18 cellular contexts compared by ENCODE assay signal in the genomic region with DNA sequence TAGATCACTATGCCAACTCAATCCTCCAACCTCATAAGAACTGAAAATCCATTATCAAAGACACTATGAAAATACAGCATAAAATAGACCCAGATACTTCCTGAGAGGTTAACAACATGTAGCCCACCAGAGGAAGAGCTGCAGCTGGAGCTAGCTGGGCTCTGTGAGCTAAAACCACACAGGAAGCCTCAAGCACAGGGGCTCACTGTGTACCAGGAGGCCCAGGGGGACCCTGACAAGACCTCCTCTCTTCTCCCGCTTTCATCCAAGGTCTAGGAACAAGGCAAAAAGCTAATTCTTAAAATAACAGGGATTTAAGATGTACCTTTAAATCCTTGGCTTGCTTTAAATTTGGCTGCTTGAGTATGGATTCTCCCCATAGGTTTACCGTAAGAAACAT. TPM values are rescaled to one million over a fixed set of nuclear protein-coding genes. Genes with fewer than 3 reads are reported as not detected.
DNase-seq lines count a peak whose midpoint lies in the region; ATAC-seq, FAIRE-seq and TF ChIP-seq lines count a peak whose summit lies in the region.
"Had no signal": no experiment of that assay in that cellular context is flagged by ENCODE, and none has a peak within 500 bp of the region (broad histone marks: within the 10 kb centered on the region; RNA-seq: fewer than 3 reads in every experiment).

No MANE protein-coding gene starts in this region.

- H3K36me3 ChIP-seq in right lobe of liver: no peaks in the 10 kb centered on the region
- no peaks in the 10 kb centered on the region for H3K36me3 ChIP-seq in HepG2 (replicated peaks in 1 of 2; ENCODE audit: control insufficient read depth in 1 of 2, insufficient read depth in 2 of 2, low read length in 2 of 2)
- no peaks in the 10 kb centered on the region for H3K36me3 ChIP-seq in mucosa of descending colon (ENCODE audit: low read depth)
- H3K36me3 ChIP-seq in psoas muscle (ENCODE audit: insufficient read depth in 1 of 2, low read depth in 1 of 2): no peaks in the 10 kb centered on the region

- H3K4me1 Mint-ChIP-seq in activated CD8-positive, alpha-beta memory T cell treated with anti-CD3 and anti-CD28 coated beads, Interleukin-2, amount 10 ng/mL, durations not matched to agents 7 days and 5 days: peaks cover 50% of the 10 kb centered on the region

- H3K4me1 ChIP-seq in right lobe of liver: no peaks in the 10 kb centered on the region
- H3K4me1 ChIP-seq in HepG2 (ENCODE audit: insufficient read depth, low read length): no peaks in the 10 kb centered on the region
- no peaks in the 10 kb centered on the region for H3K4me1 ChIP-seq in mucosa of descending colon (ENCODE audit: low read depth)
- no peaks in the 10 kb centered on the region for H3K4me1 ChIP-seq in psoas muscle

- TF ChIP-seq RAD21 in HepG2 (CRISPR knock-in tag; IDR thresholded peaks at IDR 0.05): no peak

- TF ChIP-seq POLR2A in right lobe of liver (IDR thresholded peaks at IDR 0.05): no peak
- no peak for TF ChIP-seq POLR2A in HepG2 (IDR thresholded peaks at IDR 0.05; ENCODE audit: insufficient read depth in 1 of 2, low read depth in 2 of 2, low read length in 2 of 2)

- H3K79me2 ChIP-seq in HepG2 (ENCODE audit: insufficient read depth, low read length): no peaks in the 10 kb centered on the region
- H3K79me2 ChIP-seq: hepatocyte had no signal

- H3K9ac ChIP-seq in HepG2 (ENCODE audit: insufficient read depth, low read depth, low read length): no peak overlapping the region

- no peak overlapping the region for H2AFZ ChIP-seq in HepG2 (ENCODE audit: low read length)
- H2AFZ ChIP-seq: hepatocyte had no signal

- H3K9me3 ChIP-seq in right lobe of liver (no peaks in the 10 kb centered on the region), HepG2 (ENCODE audit: low read length) (no peaks in the 10 kb centered on the region), mucosa of descending colon (no peaks in the 10 kb centered on the region), psoas muscle (no peaks in the 10 kb centered on the region)

- no peaks in the 10 kb centered on the region for H3K27me3 Mint-ChIP-seq in activated CD8-positive, alpha-beta memory T cell treated with anti-CD3 and anti-CD28 coated beads, Interleukin-2, amount 10 ng/mL, durations not matched to agents 7 days and 5 days

- CTCF ChIA-PET in HepG2 (lab: Yijun Ruan, JAX; ENCODE audit: low intra/inter-chr PET ratio, low total read pairs): no interaction called here
- CTCF ChIA-PET in activated CD8-positive, alpha-beta memory T cell treated with anti-CD3 and anti-CD28 coated beads, Interleukin-2, amount 10 ng/mL, durations not matched to agents 7 days and 5 days (lab: Charles Lee): interaction anchor here (0.7 to 3.2 kb wide), 9 partner anchors 12 to 809 kb away, joined by 3 to 12 read pairs (median 4); no protein-coding TSS in a partner anchor

- no peaks in the 10 kb centered on the region for H3K27me3 ChIP-seq in right lobe of liver
- 0 out of 5 replicates have a peak, but pooled peaks cover 0 to 3% of the 10 kb centered on the region in 2 experiments for H3K27me3 ChIP-seq in HepG2 (ENCODE audit: control insufficient read depth in 1 of 2, insufficient read depth in 2 of 2, low read length in 2 of 2)
- H3K27me3 ChIP-seq in psoas muscle (ENCODE audit: insufficient read depth in 3 of 3, low read length in 2 of 3): no peaks in the 10 kb centered on the region
- H3K27me3 ChIP-seq: hepatocyte had no signal

- H3K4me3 ChIP-seq in right lobe of liver: no peak overlapping the region
- no peak overlapping the region for H3K4me3 ChIP-seq in HepG2 (replicated peaks in 1 of 3; ENCODE audit: insufficient read depth in 1 of 3, low read depth in 2 of 3, low read length in 3 of 3)
- no peak overlapping the region for H3K4me3 ChIP-seq in mucosa of descending colon
- no peak overlapping the region for H3K4me3 ChIP-seq in psoas muscle
- H3K4me3 ChIP-seq: hepatocyte had no signal

- TF ChIP-seq EP300 in HepG2 (IDR thresholded peaks at IDR 0.05; ENCODE audit: low read depth in 2 of 2, low read length in 2 of 2) (no peak), HepG2 (CRISPR knock-in tag; IDR thresholded peaks at IDR 0.05; ENCODE audit: borderline replicate concordance) (no peak)

- no peak overlapping the region for H3K27ac ChIP-seq in right lobe of liver
- no peak overlapping the region for H3K27ac ChIP-seq in HepG2 (ENCODE audit: extremely low read length, insufficient read depth, low read length)
- no peak overlapping the region for H3K27ac ChIP-seq in psoas muscle
- H3K27ac ChIP-seq: hepatocyte had no signal

- intact Hi-C loops in right lobe of liver (cut with DNase I): no loop called here
- intact Hi-C loops in HepG2 (cut with micrococcal nuclease; ENCODE audit: unreplicated experiment): no loop called here
- intact Hi-C loops in mucosa of descending colon (cut with DNase I, micrococcal nuclease): no loop called here
- intact Hi-C loops in psoas muscle (cut with DNase I): no loop called here

- peak overlapping the region; percentile 85 for H3K27ac Mint-ChIP-seq in activated CD8-positive, alpha-beta memory T cell treated with anti-CD3 and anti-CD28 coated beads, Interleukin-2, amount 10 ng/mL, durations not matched to agents 7 days and 5 days
- H3K27ac Mint-ChIP-seq: activated naive CD4-positive, alpha-beta T cell treated with anti-CD3 and anti-CD28 coated beads for 36 hours; CD4-positive, CD25-positive, alpha-beta regulatory T cell; H9; type B pancreatic cell had no signal

- WGBS in right lobe of liver (ENCODE audit: insufficient coverage, low coverage, low lambda C conversion rate, missing lambda C conversion rate): 49% methylated on average over 2 of the region's 2 CpGs
- 50% methylated on average over 2 of the region's 2 CpGs for whole genome bisulfite sequencing in HepG2 (ENCODE audit: low lambda C conversion rate)
- 69 to 78% (median 74%) methylated on average over 2 of the region's 2 CpGs for WGBS in psoas muscle, 3 donors

- TF ChIP-seq CTCF in right lobe of liver (IDR thresholded peaks at IDR 0.05): no peak
- no peak for TF ChIP-seq CTCF in HepG2 (CRISPR knock-in tag; IDR thresholded peaks at IDR 0.05)
- TF ChIP-seq CTCF in mucosa of descending colon (IDR thresholded peaks at IDR 0.05): no peak
- no peak for TF ChIP-seq CTCF in psoas muscle (IDR thresholded peaks at IDR 0.05)

- no peaks in the 10 kb centered on the region for H4K20me1 ChIP-seq in HepG2 (ENCODE audit: insufficient read depth, low read length)

- BruUV-seq in HepG2 (replicated peaks; lab: Mats Ljungman, UMichigan): no TSS peak

- no peak overlapping the region for H3K4me2 ChIP-seq in HepG2 (ENCODE audit: low read depth, low read length)
- H3K4me2 ChIP-seq: hepatocyte had no signal

- peak overlapping the region; percentile 82 for H3K4me3 Mint-ChIP-seq in activated CD8-positive, alpha-beta memory T cell treated with anti-CD3 and anti-CD28 coated beads, Interleukin-2, amount 10 ng/mL, durations not matched to agents 7 days and 5 days
- H3K4me3 Mint-ChIP-seq: activated naive CD4-positive, alpha-beta T cell treated with anti-CD3 and anti-CD28 coated beads for 36 hours; CD4-positive, CD25-positive, alpha-beta regulatory T cell; H9; type B pancreatic cell had no signal

- no peaks in the 10 kb centered on the region for H3K9me3 Mint-ChIP-seq in activated CD8-positive, alpha-beta memory T cell treated with anti-CD3 and anti-CD28 coated beads, Interleukin-2, amount 10 ng/mL, durations not matched to agents 7 days and 5 days (ENCODE audit: low read depth)
- H3K9me3 Mint-ChIP-seq: activated naive CD4-positive, alpha-beta T cell treated with anti-CD3 and anti-CD28 coated beads for 36 hours; CD4-positive, CD25-positive, alpha-beta regulatory T cell; H9; type B pancreatic cell had no signal

- DNase-seq in right lobe of liver (no peak), HepG2 (ENCODE audit: low spot score) (no peak), mucosa of descending colon (no peak), DMS79 treated with DMSO at 0.1 percent for 48 hours (lab: John Stamatoyannopoulos, UW) (no peak), psoas muscle (no peak), EL (no peak)
- DNase-seq in activated CD8-positive, alpha-beta memory T cell treated with anti-CD3 and anti-CD28 coated beads, Interleukin-2, amount 10 ng/mL, durations not matched to agents 7 days and 5 days: peak; percentile 80
- DNase-seq: activated CD4-positive, CD25-positive, alpha-beta regulatory T cell; activated naive CD4-positive, alpha-beta T cell treated with anti-CD3 and anti-CD28 coated beads for 36 hours; CD4-positive, CD25-positive, alpha-beta regulatory T cell; H9; kidney; NCI-H2081; NCI-H510A treated with DMSO at 0.1 percent for 48 hours; stimulated activated naive CD4-positive, alpha-beta T cell had no signal

- H3K36me3 Mint-ChIP-seq in activated CD8-positive, alpha-beta memory T cell treated with anti-CD3 and anti-CD28 coated beads, Interleukin-2, amount 10 ng/mL, durations not matched to agents 7 days and 5 days: peaks cover 61% of the 10 kb centered on the region
- H3K36me3 Mint-ChIP-seq: CD4-positive, CD25-positive, alpha-beta regulatory T cell; type B pancreatic cell had no signal

- FAIRE-seq in HepG2 (lab: Jason Lieb, UNC): no peak

- in situ Hi-C loops in HepG2 (cut with HindIII; ENCODE audit: extremely low pct_ligation_motif_present, low pct_unique_long_range_greater_than_20kb): no loop called here

- ATAC-seq in right lobe of liver: peak in 3 of 4 donors; percentile 35 to 37 (median 36)
- no peak for ATAC-seq in HepG2
- peak; percentile 43 for ATAC-seq in activated CD8-positive, alpha-beta memory T cell treated with anti-CD3 and anti-CD28 coated beads, Interleukin-2, amount 10 ng/mL, durations not matched to agents 7 days and 5 days
- ATAC-seq in mucosa of descending colon: peak; percentile 50
- ATAC-seq in GM18870 (IDR thresholded peaks at IDR 0.05; ENCODE audit: unreplicated experiment): no peak
- ATAC-seq in psoas muscle: no peak

- POLR2A ChIA-PET in HepG2 (lab: Yijun Ruan, JAX): no interaction called here

RNA-seq across cellular contexts. Expression of gene EIF2S3B, which starts 53.6 kb away (rescaled TPM):
- total RNA-seq in right lobe of liver (1 to 10 TPM in 1 of 6 experiments, under 1 TPM in 3, not detected in 2; 0.19 to 1.4 (median 0.24) TPM), HepG2 (2016; rRNA removed; fragmentation: Illumina TruSeq; extraction: Trizol) (7.6 and 9.2 TPM in 2 replicates), mucosa of descending colon (under 1 TPM; 0.22 to 0.46 (median 0.38) TPM), psoas muscle (1 to 10 TPM in 1 of 4 donors, under 1 TPM in 3; 0.20 to 1.1 (median 0.31) TPM)
- total RNA-seq in HepG2 (2016; cell fraction: cytosol; rRNA removed; fragmentation: Illumina TruSeq; extraction: Trizol; ENCODE audit: low read depth): 1.4 and 1.9 TPM in 2 replicates
- total RNA-seq in HepG2 (2016; cell fraction: insoluble cytoplasmic fraction; rRNA removed; fragmentation: Illumina TruSeq; extraction: Trizol): 6.0 and 8.7 TPM in 2 replicates
- 4.8 and 7.1 TPM in 2 replicates for total RNA-seq in HepG2 (2016; cell fraction: membrane; rRNA removed; fragmentation: Illumina TruSeq; extraction: Trizol)
- total RNA-seq in HepG2 (2016; cell fraction: nucleus; rRNA removed; fragmentation: Illumina TruSeq; extraction: Trizol): 2.3 and 2.9 TPM in 2 replicates
- polyA plus RNA-seq in HepG2 (2011; rRNA removed) (3.6 and 4.9 TPM in 2 replicates), psoas muscle (1 to 10 TPM in 1 of 3 donors, under 1 TPM in 2; 0.37 to 2.6 (median 0.40) TPM)
- 2.3 and 3.2 TPM in 2 replicates for polyA plus RNA-seq in HepG2 (2011; cell fraction: cytosol; rRNA removed)
- 2.8 and 3.6 TPM in 2 replicates for polyA plus RNA-seq in HepG2 (2011; cell fraction: nucleus; rRNA removed)
- 6.8 and 7.3 TPM in 2 replicates for polyA plus RNA-seq in HepG2 (2012)
- 0.70 and 0.83 TPM in 2 replicates for polyA plus RNA-seq in HepG2 (2016; cell fraction: cytosol; fragmentation: Illumina TruSeq; extraction: Trizol; ENCODE audit: low read depth)
- polyA plus RNA-seq in HepG2 (2016; cell fraction: insoluble cytoplasmic fraction; fragmentation: Illumina TruSeq; extraction: Trizol; ENCODE audit: low read depth): 4.9 and 5.1 TPM in 2 replicates
- 2.8 and 2.9 TPM in 2 replicates for polyA plus RNA-seq in HepG2 (2016; cell fraction: membrane; fragmentation: Illumina TruSeq; extraction: Trizol; ENCODE audit: low read depth)
- 1.8 and 2.1 TPM in 2 replicates for polyA plus RNA-seq in HepG2 (2016; cell fraction: nucleus; fragmentation: Illumina TruSeq; extraction: Trizol; ENCODE audit: insufficient read depth, low read depth)
- 1.5 and 42.7 TPM in 2 replicates for polyA minus RNA-seq in HepG2 (2011; rRNA and poly(A)+ RNA removed; ENCODE audit: low replicate concordance)
- 14.2 and 16.4 TPM in 2 replicates for polyA minus RNA-seq in HepG2 (2011; cell fraction: cytosol; rRNA and poly(A)+ RNA removed)
- 7.9 and 11.1 TPM in 2 replicates for polyA minus RNA-seq in HepG2 (2011; cell fraction: nucleus; rRNA and poly(A)+ RNA removed)
- total RNA-seq in activated CD8-positive, alpha-beta memory T cell treated with anti-CD3 and anti-CD28 coated beads, Interleukin-2, amount 10 ng/mL, durations not matched to agents 7 days and 5 days: under 1 TPM; 0.58 to 0.87 TPM
- polyA plus RNA-seq: hepatocyte had no signal

RNA-seq across cellular contexts. Expression of gene MAGOHB, which starts 54.2 kb away (rescaled TPM):
- 10 to 100 TPM in 1 of 6 experiments, 1 to 10 TPM in 5; 6.6 to 11.8 (median 9.6) TPM for total RNA-seq in right lobe of liver
- total RNA-seq in HepG2 (2016; rRNA removed; fragmentation: Illumina TruSeq; extraction: Trizol): 49.8 and 84.5 TPM in 2 replicates
- 10.5 and 10.9 TPM in 2 replicates for total RNA-seq in HepG2 (2016; cell fraction: cytosol; rRNA removed; fragmentation: Illumina TruSeq; extraction: Trizol; ENCODE audit: low read depth)
- 55.7 and 91.3 TPM in 2 replicates for total RNA-seq in HepG2 (2016; cell fraction: insoluble cytoplasmic fraction; rRNA removed; fragmentation: Illumina TruSeq; extraction: Trizol)
- total RNA-seq in HepG2 (2016; cell fraction: membrane; rRNA removed; fragmentation: Illumina TruSeq; extraction: Trizol): 17.1 and 20.0 TPM in 2 replicates
- 33.5 and 38.7 TPM in 2 replicates for total RNA-seq in HepG2 (2016; cell fraction: nucleus; rRNA removed; fragmentation: Illumina TruSeq; extraction: Trizol)
- 5.3 and 7.0 TPM in 2 replicates for polyA plus RNA-seq in HepG2 (2011; rRNA removed)
- polyA plus RNA-seq in HepG2 (2011; cell fraction: cytosol; rRNA removed): 3.7 and 7.1 TPM in 2 replicates
- 6.3 and 7.9 TPM in 2 replicates for polyA plus RNA-seq in HepG2 (2011; cell fraction: nucleus; rRNA removed)
- 8.9 and 18.0 TPM in 2 replicates for polyA plus RNA-seq in HepG2 (2012)
- polyA plus RNA-seq in HepG2 (2016; cell fraction: cytosol; fragmentation: Illumina TruSeq; extraction: Trizol; ENCODE audit: low read depth): 12.2 and 13.0 TPM in 2 replicates
- polyA plus RNA-seq in HepG2 (2016; cell fraction: insoluble cytoplasmic fraction; fragmentation: Illumina TruSeq; extraction: Trizol; ENCODE audit: low read depth): 89.7 and 106 TPM in 2 replicates
- polyA plus RNA-seq in HepG2 (2016; cell fraction: membrane; fragmentation: Illumina TruSeq; extraction: Trizol; ENCODE audit: low read depth): 17.7 and 17.9 TPM in 2 replicates
- polyA plus RNA-seq in HepG2 (2016; cell fraction: nucleus; fragmentation: Illumina TruSeq; extraction: Trizol; ENCODE audit: insufficient read depth, low read depth): 41.1 and 45.5 TPM in 2 replicates
- polyA minus RNA-seq in HepG2 (2011; rRNA and poly(A)+ RNA removed; ENCODE audit: low replicate concordance): 5.2 and 11.8 TPM in 2 replicates
- polyA minus RNA-seq in HepG2 (2011; cell fraction: cytosol; rRNA and poly(A)+ RNA removed): 3.0 and 6.7 TPM in 2 replicates
- polyA minus RNA-seq in HepG2 (2011; cell fraction: nucleus; rRNA and poly(A)+ RNA removed): 67.5 and 71.3 TPM in 2 replicates
- total RNA-seq in activated CD8-positive, alpha-beta memory T cell treated with anti-CD3 and anti-CD28 coated beads, Interleukin-2, amount 10 ng/mL, durations not matched to agents 7 days and 5 days: 10 to 100 TPM; 53.3 to 77.2 TPM
- 10 to 100 TPM in 2 of 3 donors, 1 to 10 TPM in 1; 9.6 to 14.7 (median 13.7) TPM for total RNA-seq in mucosa of descending colon
- 1 to 10 TPM; 4.0 to 8.5 (median 6.4) TPM for total RNA-seq in psoas muscle
- 1 to 10 TPM; 7.2 to 9.7 (median 8.9) TPM for polyA plus RNA-seq in psoas muscle

Comparison
In these comparisons a context has a peak if more than half of its experiments do, and no peak if none do; other contexts are left out.
1. ATAC-seq: peak in right lobe of liver (3 of 4), activated CD8-positive, alpha-beta memory T cell treated with anti-CD3 and anti-CD28 coated beads, Interleukin-2, amount 10 ng/mL, durations not matched to agents 7 days and 5 days (single experiment) and mucosa of descending colon (single experiment); none in HepG2 (single experiment), GM18870 (single experiment) and psoas muscle (0 of 4).